1 cellular context compared by ENCODE assay signal in genomic region chr17:28973414-28973813, GRCh38.
TF ChIP-seq lines count a peak whose summit lies in the region.

No MANE protein-coding gene starts in this region.

TF ChIP-seq in H1, 55 proteins besides CTCF, POLR2A, EP300 and RAD21 (continued from another document):
- no peak for TF ChIP-seq E2F6 (IDR thresholded peaks at IDR 0.05)
